In the genomic region with DNA sequence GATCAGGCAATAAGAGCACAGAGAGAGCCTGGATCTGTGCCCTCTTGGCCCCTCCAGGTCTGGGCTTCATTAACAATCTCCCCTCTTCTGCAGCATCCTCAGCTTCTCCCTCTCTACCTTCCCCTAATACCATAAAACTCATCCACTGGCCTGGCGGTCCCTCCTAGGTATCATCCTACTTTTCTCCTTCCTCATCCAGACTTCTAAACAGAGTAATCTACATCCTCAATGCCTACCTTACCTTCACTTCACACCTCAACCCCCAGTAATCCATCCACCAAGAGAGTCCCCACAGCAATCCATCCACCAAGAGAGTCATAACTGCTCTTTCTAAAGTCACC, we compare ENCODE assay signal across 1 cellular context.
TF ChIP-seq lines count a peak whose summit lies in the region.

No MANE protein-coding gene starts in this region.

TF ChIP-seq in HCT116, 20 proteins besides CTCF, POLR2A, EP300 and RAD21:
- TF ChIP-seq, protein P1, sequence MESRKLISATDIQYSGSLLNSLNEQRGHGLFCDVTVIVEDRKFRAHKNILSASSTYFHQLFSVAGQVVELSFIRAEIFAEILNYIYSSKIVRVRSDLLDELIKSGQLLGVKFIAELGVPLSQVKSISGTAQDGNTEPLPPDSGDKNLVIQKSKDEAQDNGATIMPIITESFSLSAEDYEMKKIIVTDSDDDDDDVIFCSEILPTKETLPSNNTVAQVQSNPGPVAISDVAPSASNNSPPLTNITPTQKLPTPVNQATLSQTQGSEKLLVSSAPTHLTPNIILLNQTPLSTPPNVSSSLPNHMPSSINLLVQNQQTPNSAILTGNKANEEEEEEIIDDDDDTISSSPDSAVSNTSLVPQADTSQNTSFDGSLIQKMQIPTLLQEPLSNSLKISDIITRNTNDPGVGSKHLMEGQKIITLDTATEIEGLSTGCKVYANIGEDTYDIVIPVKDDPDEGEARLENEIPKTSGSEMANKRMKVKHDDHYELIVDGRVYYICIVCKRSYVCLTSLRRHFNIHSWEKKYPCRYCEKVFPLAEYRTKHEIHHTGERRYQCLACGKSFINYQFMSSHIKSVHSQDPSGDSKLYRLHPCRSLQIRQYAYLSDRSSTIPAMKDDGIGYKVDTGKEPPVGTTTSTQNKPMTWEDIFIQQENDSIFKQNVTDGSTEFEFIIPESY (IDR thresholded peaks at IDR 0.05; ENCODE audit: extremely low read depth, insufficient replicate concordance, low read length): no peak
- TF ChIP-seq ZFX (IDR thresholded peaks at IDR 0.05): no peak
- no peak for TF ChIP-seq CBX3 (IDR thresholded peaks at IDR 0.05; ENCODE audit: low read depth)
- no peak for TF ChIP-seq SRF (IDR thresholded peaks at IDR 0.05; ENCODE audit: low read depth)
- TF ChIP-seq JUND (IDR thresholded peaks at IDR 0.05): no peak
- TF ChIP-seq, protein P2, sequence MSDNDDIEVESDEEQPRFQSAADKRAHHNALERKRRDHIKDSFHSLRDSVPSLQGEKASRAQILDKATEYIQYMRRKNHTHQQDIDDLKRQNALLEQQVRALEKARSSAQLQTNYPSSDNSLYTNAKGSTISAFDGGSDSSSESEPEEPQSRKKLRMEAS (IDR thresholded peaks at IDR 0.05): no peak
TF ChIP-seq in HCT116: peak in this region for 0.
